32 cellular contexts compared by ENCODE assay signal in genomic region chr18:56302161-56302560, GRCh38.
"Had no signal": no experiment of that assay in that cellular context is flagged by ENCODE, and none has a peak within 500 bp of the region (broad histone marks: within the 10 kb centered on the region; RNA-seq: fewer than 3 reads in every experiment).

No MANE protein-coding gene starts in this region.

- FAIRE-seq: colon, kidney, urothelium cell line had no signal

- H2AFZ ChIP-seq: hepatocyte, parathyroid adenoma had no signal

- H3K27me3 ChIP-seq: dorsolateral prefrontal cortex, foreskin keratinocyte, gastroesophageal sphincter, heart left ventricle, hepatocyte, right atrium auricular region, testis, tibial artery, upper lobe of left lung had no signal

- H3K4me1 ChIP-seq: foreskin keratinocyte, gastroesophageal sphincter, heart left ventricle, parathyroid adenoma, prostate gland, right atrium auricular region, testis, tibial artery, upper lobe of left lung had no signal

- H3K9me3 ChIP-seq: gastroesophageal sphincter, heart left ventricle, mucosa of descending colon, prostate gland, right atrium auricular region, testis, tibial artery, upper lobe of left lung had no signal

- H3K79me2 ChIP-seq: hepatocyte, parathyroid adenoma had no signal

- H3K9me3 Mint-ChIP-seq: memory B cell; mesothelial cell of epicardium; naive B cell; stimulated activated memory B cell treated with anti-CD40 and anti-IgM and Interleukin-4, amounts not matched to agents 10 μg/mL and 1 μg/mL and 100 μg/mL, for 72 hours had no signal

- H3K27ac Mint-ChIP-seq: memory B cell; mesothelial cell of epicardium; natural killer cell treated with Interleukin-12 subunit alpha and Interleukin-12 subunit beta and Interleukin-15 and Interleukin-18, amount 100 ng/mL, for 72 hours; stimulated activated memory B cell treated with anti-CD40 and anti-IgM and Interleukin-4, amounts not matched to agents 10 μg/mL and 1 μg/mL and 100 μg/mL, for 72 hours had no signal

- H3K36me3 Mint-ChIP-seq: memory B cell; mesothelial cell of epicardium; naive B cell; natural killer cell treated with Interleukin-12 subunit alpha and Interleukin-12 subunit beta and Interleukin-15 and Interleukin-18, amount 100 ng/mL, for 72 hours; stimulated activated memory B cell treated with anti-CD40 and anti-IgM and Interleukin-4, amounts not matched to agents 10 μg/mL and 1 μg/mL and 100 μg/mL, for 72 hours had no signal

- ATAC-seq: esophagus mucosa; foreskin keratinocyte; gastroesophageal sphincter; heart left ventricle; left lobe of liver; mucosa of descending colon; sciatic nerve; stimulated activated memory B cell treated with anti-CD40 and anti-IgM and Interleukin-4, amounts not matched to agents 10 μg/mL and 1 μg/mL and 100 μg/mL, for 72 hours; stimulated activated naive CD8-positive, alpha-beta T cell treated with anti-CD3 and anti-CD28 coated beads, Interleukin-15, Interleukin-2, amounts not matched to agents 100 U/mL and 50 U/mL, for 24 hours had no signal

- H3K4me3 Mint-ChIP-seq: memory B cell; mesothelial cell of epicardium; naive B cell; natural killer cell treated with Interleukin-12 subunit alpha and Interleukin-12 subunit beta and Interleukin-15 and Interleukin-18, amount 100 ng/mL, for 72 hours; neural crest cell; stimulated activated memory B cell treated with anti-CD40 and anti-IgM and Interleukin-4, amounts not matched to agents 10 μg/mL and 1 μg/mL and 100 μg/mL, for 72 hours had no signal

- H3K4me1 Mint-ChIP-seq: mesothelial cell of epicardium had no signal

- H3K27ac ChIP-seq: dorsolateral prefrontal cortex, epithelial cell of prostate, foreskin keratinocyte, gastroesophageal sphincter, heart left ventricle, hepatocyte, parathyroid adenoma, prostate gland, right atrium auricular region, testis, tibial artery, upper lobe of left lung had no signal

- H3K36me3 ChIP-seq: gastroesophageal sphincter, heart left ventricle, prostate gland, right atrium auricular region, tibial artery, upper lobe of left lung had no signal

- H3K27me3 Mint-ChIP-seq: memory B cell; naive B cell; stimulated activated memory B cell treated with anti-CD40 and anti-IgM and Interleukin-4, amounts not matched to agents 10 μg/mL and 1 μg/mL and 100 μg/mL, for 72 hours had no signal

- H3K4me2 ChIP-seq: hepatocyte, smooth muscle cell had no signal

- H3K4me3 ChIP-seq: dorsolateral prefrontal cortex, gastroesophageal sphincter, heart left ventricle, hepatocyte, lung, mucosa of descending colon, prostate gland, right atrium auricular region, smooth muscle cell, testis, tibial artery, upper lobe of left lung had no signal

- H3K9ac ChIP-seq: parathyroid adenoma had no signal

- DNase-seq: effector CD4-positive, alpha-beta T cell; foreskin keratinocyte; heart left ventricle; kidney; mucosa of descending colon; naive B cell; stimulated activated CD4-positive, alpha-beta T cell treated with anti-CD3 and anti-CD28 coated beads, Interleukin-12 subunit alpha, Interleukin-12 subunit beta, amount 100 ng/mL, for 4 hours; stimulated activated CD4-positive, alpha-beta T cell treated with anti-CD3 and anti-CD28 coated beads, Interleukin-1b, Interleukin-23, amount 100 ng/mL, for 48 hours; stimulated activated CD4-positive, alpha-beta T cell treated with anti-CD3 and anti-CD28 coated beads, Interleukin-4, amount 100 ng/mL, for 1 hour; stimulated activated naive CD8-positive, alpha-beta T cell treated with anti-CD3 and anti-CD28 coated beads, Interleukin-15, Interleukin-2, amounts not matched to agents 100 U/mL and 50 U/mL, for 24 hours; testis; tibial artery; upper lobe of left lung had no signal
